Comparison of ENCODE assay signal across 17 cellular contexts in the genomic region with DNA sequence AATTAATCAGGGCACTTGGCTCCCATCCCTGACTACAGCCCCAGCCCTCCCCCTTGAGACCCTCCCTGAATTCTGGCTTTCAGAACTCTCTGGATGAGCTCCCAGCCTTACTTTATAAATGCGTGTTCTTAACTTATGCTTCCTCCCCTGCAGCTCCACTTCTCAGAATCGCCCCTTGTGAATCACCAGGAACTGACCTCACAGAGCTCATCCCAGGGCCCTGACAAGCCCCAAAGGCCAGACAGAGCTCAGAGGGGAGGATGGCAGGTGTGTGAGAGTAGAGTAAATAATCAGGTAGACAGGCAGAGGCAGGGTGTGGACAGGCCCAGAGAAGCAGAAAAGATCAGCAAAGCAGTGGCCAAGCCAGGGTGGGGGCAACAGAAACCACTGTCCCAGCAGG.
DNase-seq lines count a peak whose midpoint lies in the region; ATAC-seq and TF ChIP-seq lines count a peak whose summit lies in the region.
"Had no signal": no experiment of that assay in that cellular context is flagged by ENCODE, and none has a peak within 500 bp of the region (broad histone marks: within the 10 kb centered on the region; RNA-seq: fewer than 3 reads in every experiment).

No MANE protein-coding gene starts in this region.

- WGBS in spleen, 5 donors: 67 to 85% (median 75%) methylated on average over 2 of the region's 2 CpGs

- TF ChIP-seq CTCF in epithelial cell of esophagus (IDR thresholded peaks at IDR 0.05; ENCODE audit: insufficient read depth, low read depth, low read length, missing control alignments) (no peak), spleen (IDR thresholded peaks at IDR 0.05 in 8 of 11, conservative IDR thresholded peaks at IDR 0.05 in 3 of 11) (no peak)

- H3K27me3 ChIP-seq in spleen (replicated peaks in 1 of 7): no peaks in the 10 kb centered on the region
- no peaks in the 10 kb centered on the region for H3K27me3 ChIP-seq in CD4-positive, alpha-beta memory T cell (ENCODE audit: insufficient read depth, low read length)
- H3K27me3 ChIP-seq: breast epithelium had no signal

- ATAC-seq in GM18861 (IDR thresholded peaks at IDR 0.05; ENCODE audit: unreplicated experiment): no peak
- ATAC-seq: Right ventricle myocardium inferior; stimulated activated memory B cell treated with anti-CD40 and anti-IgM and Interleukin-4, amounts not matched to agents 10 μg/mL and 1 μg/mL and 100 μg/mL, for 72 hours had no signal

- H3K4me3 Mint-ChIP-seq in activated naive CD4-positive, alpha-beta T cell treated with anti-CD3 and anti-CD28 coated beads for 36 hours: no peak overlapping the region
- H3K4me3 Mint-ChIP-seq in CD4-positive, alpha-beta memory T cell: no peak overlapping the region
- H3K4me3 Mint-ChIP-seq: immature natural killer cell; stimulated activated memory B cell treated with anti-CD40 and anti-IgM and Interleukin-4, amounts not matched to agents 10 μg/mL and 1 μg/mL and 100 μg/mL, for 72 hours had no signal

- peak overlapping the region; percentile 59 for H3K27ac Mint-ChIP-seq in activated naive CD4-positive, alpha-beta T cell treated with anti-CD3 and anti-CD28 coated beads for 36 hours
- peak overlapping the region in 1 of 7 donors; percentile 31 for H3K27ac Mint-ChIP-seq in CD4-positive, alpha-beta memory T cell
- H3K27ac Mint-ChIP-seq: stimulated activated memory B cell treated with anti-CD40 and anti-IgM and Interleukin-4, amounts not matched to agents 10 μg/mL and 1 μg/mL and 100 μg/mL, for 72 hours had no signal

- peaks cover 0 to 21% (median 0%) of the 10 kb centered on the region in 6 donors for H3K36me3 ChIP-seq in spleen
- peaks cover 8% of the 10 kb centered on the region for H3K36me3 ChIP-seq in CD4-positive, alpha-beta memory T cell (ENCODE audit: insufficient read depth, low read length)
- H3K36me3 ChIP-seq: breast epithelium had no signal

- H3K27me3 Mint-ChIP-seq in activated naive CD4-positive, alpha-beta T cell treated with anti-CD3 and anti-CD28 coated beads for 36 hours (ENCODE audit: low read depth): no peaks in the 10 kb centered on the region
- H3K27me3 Mint-ChIP-seq in CD4-positive, alpha-beta memory T cell: no peaks in the 10 kb centered on the region
- H3K27me3 Mint-ChIP-seq: stimulated activated memory B cell treated with anti-CD40 and anti-IgM and Interleukin-4, amounts not matched to agents 10 μg/mL and 1 μg/mL and 100 μg/mL, for 72 hours had no signal

- peak overlapping the region in 6 of 8 donors; percentile 10 to 79 (median 60) for H3K27ac ChIP-seq in spleen
- H3K27ac ChIP-seq in CD4-positive, alpha-beta memory T cell (ENCODE audit: low read depth, low read length): no peak overlapping the region
- H3K27ac ChIP-seq: breast epithelium had no signal

- CTCF ChIA-PET in activated naive CD4-positive, alpha-beta T cell treated with anti-CD3 and anti-CD28 coated beads for 36 hours (lab: Charles Lee): no interaction called here
- CTCF ChIA-PET in CD4-positive, alpha-beta memory T cell (lab: Charles Lee; ENCODE audit: partially characterized antibody): no interaction called here

- H3K36me3 Mint-ChIP-seq in activated naive CD4-positive, alpha-beta T cell treated with anti-CD3 and anti-CD28 coated beads for 36 hours (ENCODE audit: low read depth): peaks cover 10% of the 10 kb centered on the region
- peaks cover 28 to 39% of the 10 kb centered on the region in 2 donors for H3K36me3 Mint-ChIP-seq in CD4-positive, alpha-beta memory T cell

- intact Hi-C loops in activated naive CD4-positive, alpha-beta T cell treated with anti-CD3 and anti-CD28 coated beads for 36 hours (cut with micrococcal nuclease): no loop called here
- intact Hi-C loops in spleen (cut with DNase I; ENCODE audit: low total_unique reads): no loop called here
- intact Hi-C loops in CD4-positive, alpha-beta memory T cell (cut with micrococcal nuclease): no loop called here

- no peak for TF ChIP-seq POLR2A in spleen (IDR thresholded peaks at IDR 0.05)

- no peak overlapping the region for H3K4me3 ChIP-seq in epithelial cell of esophagus (ENCODE audit: low read length)
- peak overlapping the region in 1 of 8 donors; percentile 9 for H3K4me3 ChIP-seq in spleen
- H3K4me3 ChIP-seq in CD4-positive, alpha-beta memory T cell (ENCODE audit: low read length in 2 of 2): no peak overlapping the region
- H3K4me3 ChIP-seq: breast epithelium had no signal

- POLR2A ChIA-PET in CD4-positive, alpha-beta memory T cell (lab: Charles Lee; ENCODE audit: partially characterized antibody): interaction anchor here (0.9 kb wide), 1 partner anchor 15 kb away, joined by 3 read pairs; no protein-coding TSS in a partner anchor

- no peaks in the 10 kb centered on the region for H3K9me3 Mint-ChIP-seq in activated naive CD4-positive, alpha-beta T cell treated with anti-CD3 and anti-CD28 coated beads for 36 hours
- H3K9me3 Mint-ChIP-seq in CD4-positive, alpha-beta memory T cell: no peaks in the 10 kb centered on the region
- H3K9me3 Mint-ChIP-seq: immature natural killer cell; stimulated activated memory B cell treated with anti-CD40 and anti-IgM and Interleukin-4, amounts not matched to agents 10 μg/mL and 1 μg/mL and 100 μg/mL, for 72 hours had no signal

- no peak for DNase-seq in activated naive CD4-positive, alpha-beta T cell treated with anti-CD3 and anti-CD28 coated beads for 36 hours
- DNase-seq in activated naive CD4-positive, alpha-beta T cell treated with anti-CD3 and anti-CD28 coated beads, Interleukin-2, amount 50 U/mL, for 16 hours: no peak
- DNase-seq in NCI-H146 treated with DMSO at 0.1 percent for 48 hours (lab: John Stamatoyannopoulos, UW; ENCODE audit: unreplicated experiment) (peak; percentile 46), epithelial cell of esophagus (ENCODE audit: low read depth) (peak; percentile 63), spleen (peak; percentile 61), NCI-H2081 treated with DMSO at 0.1 percent for 48 hours (lab: John Stamatoyannopoulos, UW) (no peak)
- DNase-seq in CD4-positive, alpha-beta memory T cell: no peak
- DNase-seq: activated CD4-positive, alpha-beta T cell treated with anti-CD3 and anti-CD28 coated beads, Interleukin-2, amount 50 U/mL, for 1 hour; AML-193; effector memory CD4-positive, alpha-beta T cell; immature natural killer cell; NCI-H774; occipital lobe had no signal

- H3K9me3 ChIP-seq in spleen: no peaks in the 10 kb centered on the region
- no peaks in the 10 kb centered on the region for H3K9me3 ChIP-seq in CD4-positive, alpha-beta memory T cell (ENCODE audit: control insufficient read depth in 1 of 2, low read length in 2 of 2)
- H3K9me3 ChIP-seq: breast epithelium had no signal

- peaks cover 0 to 60% (median 8%) of the 10 kb centered on the region in 6 donors for H3K4me1 ChIP-seq in spleen
- no peaks in the 10 kb centered on the region for H3K4me1 ChIP-seq in CD4-positive, alpha-beta memory T cell (ENCODE audit: insufficient read depth, low read length)
- H3K4me1 ChIP-seq: breast epithelium had no signal

- peaks cover 11% of the 10 kb centered on the region for H3K4me1 Mint-ChIP-seq in activated naive CD4-positive, alpha-beta T cell treated with anti-CD3 and anti-CD28 coated beads for 36 hours (ENCODE audit: low read depth)
- H3K4me1 Mint-ChIP-seq in CD4-positive, alpha-beta memory T cell: peaks cover 9 to 26% (median 18%) of the 10 kb centered on the region in 4 donors
- H3K4me1 Mint-ChIP-seq: stimulated activated memory B cell treated with anti-CD40 and anti-IgM and Interleukin-4, amounts not matched to agents 10 μg/mL and 1 μg/mL and 100 μg/mL, for 72 hours had no signal

Comparison
In these comparisons a context has a peak if more than half of its experiments do, and no peak if none do; other contexts are left out.
1. DNase-seq: peak in NCI-H146 treated with DMSO at 0.1 percent for 48 hours (single experiment), epithelial cell of esophagus (single experiment) and spleen (single experiment); none in activated naive CD4-positive, alpha-beta T cell treated with anti-CD3 and anti-CD28 coated beads for 36 hours (single experiment), activated naive CD4-positive, alpha-beta T cell treated with anti-CD3 and anti-CD28 coated beads, Interleukin-2, amount 50 U/mL, for 16 hours (single experiment), CD4-positive, alpha-beta memory T cell (0 of 5) and NCI-H2081 treated with DMSO at 0.1 percent for 48 hours (single experiment).